In genomic region chr4:89836897-89837384, GRCh38 we compare ENCODE assay signal across 8 cellular contexts. TPM values are rescaled to one million over a fixed set of nuclear protein-coding genes. Genes with fewer than 3 reads are reported as not detected.
DNase-seq lines count a peak whose midpoint lies in the region; TF ChIP-seq lines count a peak whose summit lies in the region.

SNCA (minus strand) TSS chr4:89837161; CDS start chr4:89835667, 1,494 bp downstream.

- H3K27ac ChIP-seq in layer of hippocampus (ENCODE audit: low read depth, low read length) = peak within 1 kb of the TSS; percentile 80
- peak within 1 kb of the TSS in 4 of 8 donors; percentile 17 to 54 (median 38) for H3K27ac ChIP-seq in spleen
- no peak within 1 kb of the TSS for H3K27ac ChIP-seq in Karpas-422 (ENCODE audit: low read length)

- H3K36me3 ChIP-seq in spleen (no peaks in the 10 kb centered on the region), Karpas-422 (ENCODE audit: insufficient read depth, low read length) (no peaks in the 10 kb centered on the region)

- no peak for TF ChIP-seq CTCF in spleen (IDR thresholded peaks at IDR 0.05 in 8 of 11, conservative IDR thresholded peaks at IDR 0.05 in 3 of 11)

- H3K9me3 ChIP-seq in spleen = no peaks in the 10 kb centered on the region
- no peaks in the 10 kb centered on the region for H3K9me3 ChIP-seq in Karpas-422 (ENCODE audit: low read length)

- WGBS in spleen, 5 donors = 1 to 7% (median 3%) methylated on average over 48 of the region's 48 CpGs

- H3K9ac ChIP-seq in Karpas-422 (ENCODE audit: low read length) = no peak within 1 kb of the TSS

- H3K4me1 ChIP-seq in spleen (peaks cover 11 to 32% (median 18%) of the 10 kb centered on the region in 6 donors), Karpas-422 (ENCODE audit: low read length) (no peaks in the 10 kb centered on the region)

- no peak within 1 kb of the TSS for H2AFZ ChIP-seq in Karpas-422 (ENCODE audit: low read length)

- H3K4me3 ChIP-seq in spleen (peak within 1 kb of the TSS; percentile 40 to 73 (median 54)), Karpas-422 (ENCODE audit: low read length) (no peak within 1 kb of the TSS)

- intact Hi-C loops in spleen (cut with DNase I; ENCODE audit: low total_unique reads) = no loop called here

- H4K20me1 ChIP-seq in Karpas-422 (ENCODE audit: insufficient read depth, low read depth, low read length) = no peaks in the 10 kb centered on the region

- H3K79me2 ChIP-seq in Karpas-422 (ENCODE audit: low read length) = no peaks in the 10 kb centered on the region

- H3K27me3 ChIP-seq in layer of hippocampus (ENCODE audit: control insufficient read depth, insufficient read depth, low read length) (no peaks in the 10 kb centered on the region), spleen (replicated peaks in 1 of 7) (peaks cover 0 to 57% (median 32%) of the 10 kb centered on the region in 7 donors), Karpas-422 (ENCODE audit: low read length) (0 out of 2 replicates have a peak, but pooled peaks cover 3% of the 10 kb centered on the region)

- H3K9me2 ChIP-seq in Karpas-422 (replicated peaks; ENCODE audit: insufficient read depth, low read length) = no peaks in the 10 kb centered on the region

- DNase-seq in NCI-H2081 (lab: John Stamatoyannopoulos, UW) (peak; percentile 72 to 77), NCI-H2081 treated with DMSO at 0.1 percent for 48 hours (lab: John Stamatoyannopoulos, UW) (no peak), NCI-H187 (lab: John Stamatoyannopoulos, UW) (peak; percentile 12 to 42), spleen (peak; percentile 82), Karpas-422 (no peak)
- peak; percentile 33 for DNase-seq in activated CD4-positive, CD25-positive, alpha-beta regulatory T cell treated with anti-CD3 and anti-CD28 coated beads, Interleukin-2, amount 50 U/mL, for 72 hours
- peak; percentile 4 for DNase-seq in effector CD4-positive, alpha-beta T cell

- H3K4me2 ChIP-seq in Karpas-422 (ENCODE audit: low read depth, low read length, poor library complexity, severe bottlenecking) = no peak within 1 kb of the TSS

- TF ChIP-seq POLR2A in spleen (IDR thresholded peaks at IDR 0.05) = no peak

RNA-seq across cellular contexts. Expression of gene SNCA, which starts in this region (rescaled TPM):
- total RNA-seq in spleen = 10 to 100 TPM in 5 of 7 donors, 1 to 10 TPM in 2; 6.5 to 86.5 (median 14.3) TPM
- 1 to 10 TPM; 1.7 to 4.4 (median 2.6) TPM for polyA plus RNA-seq in spleen
- not detected in 2 replicates for total RNA-seq in Karpas-422 (2014; rRNA removed; shearing (Covaris generic); ENCODE audit: low replicate concordance)

Comparison
In these comparisons a context has a peak if more than half of its experiments do, and no peak if none do; other contexts are left out.
1. DNase-seq: peak in NCI-H2081 (2 of 2), NCI-H187 (2 of 2), activated CD4-positive, CD25-positive, alpha-beta regulatory T cell treated with anti-CD3 and anti-CD28 coated beads, Interleukin-2, amount 50 U/mL, for 72 hours (single experiment), effector CD4-positive, alpha-beta T cell (single experiment) and spleen (single experiment); none in NCI-H2081 treated with DMSO at 0.1 percent for 48 hours (single experiment) and Karpas-422 (single experiment).